In the genomic region with DNA sequence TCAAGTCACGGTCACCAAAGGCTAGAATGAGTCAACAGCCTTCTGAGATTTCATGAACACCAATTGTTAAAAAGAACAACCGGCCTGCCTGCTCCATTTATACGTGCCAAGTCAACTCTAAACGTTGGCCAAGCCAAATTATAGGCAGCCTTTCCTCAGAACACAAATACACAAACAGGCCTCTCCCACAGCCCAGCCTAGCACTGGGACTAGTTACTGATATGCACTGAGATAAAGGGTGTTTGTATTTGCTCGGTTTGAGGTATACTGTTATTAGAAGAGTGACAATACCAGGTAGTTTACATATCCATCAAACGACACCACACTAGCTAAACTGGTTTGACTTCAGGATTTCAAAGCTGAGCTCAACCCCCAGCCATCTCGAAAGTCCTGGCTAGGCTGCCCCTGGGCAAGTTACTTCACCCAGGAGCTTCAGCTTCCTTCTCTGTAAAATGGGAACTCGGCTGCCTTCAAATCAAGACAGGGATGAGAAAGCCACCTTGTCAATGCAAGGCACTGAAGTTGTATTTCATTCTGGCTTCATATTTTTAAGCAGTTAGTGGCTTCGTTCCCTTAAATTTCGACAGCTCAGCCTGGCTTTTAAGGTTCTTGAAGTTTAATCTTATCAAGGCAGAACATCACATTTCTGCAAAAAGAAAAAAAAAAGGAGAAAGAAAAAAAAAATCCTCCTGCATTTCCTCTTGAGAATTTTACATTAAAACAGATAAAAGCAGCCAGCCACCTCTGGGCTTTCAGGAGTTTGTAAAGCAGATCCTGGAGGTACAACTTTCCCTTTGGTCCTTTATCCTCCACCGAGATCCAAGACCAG, we compare ENCODE assay signal across 8 cellular contexts. TPM values are rescaled to one million over a fixed set of nuclear protein-coding genes. Genes with fewer than 3 reads are reported as not detected.
DNase-seq lines count a peak whose midpoint lies in the region; ATAC-seq and TF ChIP-seq lines count a peak whose summit lies in the region.

No MANE protein-coding gene starts in this region.

- TF ChIP-seq RAD21 in liver (IDR thresholded peaks at IDR 0.05): peak; percentile 27 to 39

- H3K9me3 ChIP-seq in HEK293 (ENCODE audit: control insufficient read depth, insufficient read depth, low read depth, low read length) (no peaks in the 10 kb centered on the region), liver (ENCODE audit: control insufficient read depth in 4 of 4, low read length in 3 of 4) (no peaks in the 10 kb centered on the region)

- H3K27ac ChIP-seq in 22Rv1 (peak overlapping the region; percentile 96), HEK293 (ENCODE audit: extremely low read depth, low read depth, low read length) (peak overlapping the region; percentile 99), liver (ENCODE audit: low read depth in 1 of 2, low read length in 2 of 2) (no peak overlapping the region)

- H3K27me3 Mint-ChIP-seq in activated T-helper 17 cell treated with anti-CD3 and anti-CD28 coated beads, Interleukin-2, amount 50 U/mL, for 72 hours: no peaks in the 10 kb centered on the region

- H3K36me3 Mint-ChIP-seq in activated T-helper 17 cell treated with anti-CD3 and anti-CD28 coated beads, Interleukin-2, amount 50 U/mL, for 72 hours (ENCODE audit: low read depth): peaks cover 87% of the 10 kb centered on the region

- peak overlapping the region; percentile 64 for H3K27ac Mint-ChIP-seq in activated T-helper 17 cell treated with anti-CD3 and anti-CD28 coated beads, Interleukin-2, amount 50 U/mL, for 72 hours

- no peaks in the 10 kb centered on the region for H3K9me3 Mint-ChIP-seq in activated T-helper 17 cell treated with anti-CD3 and anti-CD28 coated beads, Interleukin-2, amount 50 U/mL, for 72 hours

- in situ Hi-C loops in GM13977 (cut with MboI; ENCODE audit: low pct_unique_long_range_greater_than_20kb, low sequenced_read_pairs, unreplicated experiment): loop anchor here (25.0 kb wide), 1 partner anchor 356 kb away; no protein-coding TSS in a partner anchor

- peaks cover 50% of the 10 kb centered on the region for H3K4me1 Mint-ChIP-seq in activated T-helper 17 cell treated with anti-CD3 and anti-CD28 coated beads, Interleukin-2, amount 50 U/mL, for 72 hours

- TF ChIP-seq CTCF in 22Rv1 (IDR thresholded peaks at IDR 0.05) (no peak), HEK293 (tag by site-specific recombination; IDR thresholded peaks at IDR 0.05) (no peak), liver (IDR thresholded peaks at IDR 0.05; ENCODE audit: low read depth, low read length, missing input control) (no peak), GM13977 (IDR thresholded peaks at IDR 0.05; ENCODE audit: extremely low read depth, insufficient read depth, missing control alignments) (no peak), GM10266 (IDR thresholded peaks at IDR 0.05; ENCODE audit: control insufficient read depth, insufficient read depth, low read depth, missing control alignments) (no peak)

- H3K36me3 ChIP-seq in HEK293 (ENCODE audit: control insufficient read depth in 2 of 2, insufficient read depth in 1 of 2, low read length in 2 of 2) (peaks cover 28 to 65% of the 10 kb centered on the region in 2 experiments), liver (ENCODE audit: control insufficient read depth in 4 of 4, insufficient read depth in 3 of 4, low read depth in 1 of 4, low read length in 3 of 4) (peaks cover 0 to 10% (median 5%) of the 10 kb centered on the region in 4 donors)

- no peaks in the 10 kb centered on the region for H3K27me3 ChIP-seq in liver (ENCODE audit: control insufficient read depth in 4 of 4, insufficient read depth in 4 of 4, low read length in 3 of 4)

- H3K4me3 ChIP-seq in HEK293 (ENCODE audit: low read depth, low read length): peak overlapping the region; percentile 4; the same call in 1 of the 2 replicates
- no peak overlapping the region for H3K4me3 ChIP-seq in liver (ENCODE audit: low read depth in 1 of 3, low read length in 3 of 3)

- POLR2A ChIA-PET in HEK293 (lab: Yijun Ruan, JAX): interaction anchor here (0.5 to 3.5 kb wide), 3 partner anchors 7 to 45 kb away, joined by 3 to 30 read pairs (median 15); no protein-coding TSS in a partner anchor

- CTCF ChIA-PET in HEK293 (lab: Yijun Ruan, JAX): interaction anchor here (0.6 to 1.5 kb wide), 10 partner anchors 14 to 616 kb away, joined by 3 to 6 read pairs (median 3); no protein-coding TSS in a partner anchor

- DNase-seq in GM13977 (ENCODE audit: low spot score) (no peak), T-helper 9 cell (no peak), dedifferentiated amniotic fluid mesenchymal stem cell (ENCODE audit: extremely low spot score) (no peak), GM10266 (ENCODE audit: extremely low spot score) (no peak)

- peak overlapping the region; percentile 89 for H3K4me3 Mint-ChIP-seq in activated T-helper 17 cell treated with anti-CD3 and anti-CD28 coated beads, Interleukin-2, amount 50 U/mL, for 72 hours

- no peak overlapping the region for H3K9ac ChIP-seq in liver (ENCODE audit: low read depth in 1 of 2, low read length in 2 of 2)

- H3K4me1 ChIP-seq in HEK293 (ENCODE audit: control insufficient read depth, insufficient read depth, low read length) (peaks cover 54% of the 10 kb centered on the region), liver (ENCODE audit: control insufficient read depth in 4 of 4, insufficient read depth in 4 of 4, low read length in 3 of 4) (peaks cover 22 to 60% (median 43%) of the 10 kb centered on the region in 4 donors)

- 51% methylated on average over 11 of the region's 11 CpGs for WGBS in liver

- ATAC-seq in activated T-helper 17 cell treated with anti-CD3 and anti-CD28 coated beads, Interleukin-2, amount 50 U/mL, for 72 hours (replicated peaks): peak; percentile 1

TF ChIP-seq in HEK293, 187 proteins besides CTCF, POLR2A, EP300 and RAD21 (continues in another document):
- no peak for TF ChIP-seq GLI2 (tag by site-specific recombination; IDR thresholded peaks at IDR 0.05; ENCODE audit: borderline replicate concordance, low read depth)
- TF ChIP-seq, protein P1, sequence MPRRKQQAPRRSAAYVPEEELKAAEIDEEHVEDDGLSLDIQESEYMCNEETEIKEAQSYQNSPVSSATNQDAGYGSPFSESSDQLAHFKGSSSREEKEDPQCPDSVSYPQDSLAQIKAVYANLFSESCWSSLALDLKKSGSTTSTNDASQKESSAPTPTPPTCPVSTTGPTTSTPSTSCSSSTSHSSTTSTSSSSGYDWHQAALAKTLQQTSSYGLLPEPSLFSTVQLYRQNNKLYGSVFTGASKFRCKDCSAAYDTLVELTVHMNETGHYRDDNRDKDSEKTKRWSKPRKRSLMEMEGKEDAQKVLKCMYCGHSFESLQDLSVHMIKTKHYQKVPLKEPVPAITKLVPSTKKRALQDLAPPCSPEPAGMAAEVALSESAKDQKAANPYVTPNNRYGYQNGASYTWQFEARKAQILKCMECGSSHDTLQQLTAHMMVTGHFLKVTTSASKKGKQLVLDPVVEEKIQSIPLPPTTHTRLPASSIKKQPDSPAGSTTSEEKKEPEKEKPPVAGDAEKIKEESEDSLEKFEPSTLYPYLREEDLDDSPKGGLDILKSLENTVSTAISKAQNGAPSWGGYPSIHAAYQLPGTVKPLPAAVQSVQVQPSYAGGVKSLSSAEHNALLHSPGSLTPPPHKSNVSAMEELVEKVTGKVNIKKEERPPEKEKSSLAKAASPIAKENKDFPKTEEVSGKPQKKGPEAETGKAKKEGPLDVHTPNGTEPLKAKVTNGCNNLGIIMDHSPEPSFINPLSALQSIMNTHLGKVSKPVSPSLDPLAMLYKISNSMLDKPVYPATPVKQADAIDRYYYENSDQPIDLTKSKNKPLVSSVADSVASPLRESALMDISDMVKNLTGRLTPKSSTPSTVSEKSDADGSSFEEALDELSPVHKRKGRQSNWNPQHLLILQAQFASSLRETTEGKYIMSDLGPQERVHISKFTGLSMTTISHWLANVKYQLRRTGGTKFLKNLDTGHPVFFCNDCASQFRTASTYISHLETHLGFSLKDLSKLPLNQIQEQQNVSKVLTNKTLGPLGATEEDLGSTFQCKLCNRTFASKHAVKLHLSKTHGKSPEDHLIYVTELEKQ (tag by site-specific recombination; IDR thresholded peaks at IDR 0.05; ENCODE audit: borderline replicate concordance): no peak

TF ChIP-seq in liver, 16 proteins besides CTCF, POLR2A, EP300 and RAD21:
- TF ChIP-seq RXRA (IDR thresholded peaks at IDR 0.05) (peak in 1 of 2 donors; percentile 54), YY1 (IDR thresholded peaks at IDR 0.05) (peak; percentile 23), HNF4A (conservative IDR thresholded peaks at IDR 0.05) (peak in 1 of 2 donors; percentile 22)
- TF ChIP-seq, protein P2, sequence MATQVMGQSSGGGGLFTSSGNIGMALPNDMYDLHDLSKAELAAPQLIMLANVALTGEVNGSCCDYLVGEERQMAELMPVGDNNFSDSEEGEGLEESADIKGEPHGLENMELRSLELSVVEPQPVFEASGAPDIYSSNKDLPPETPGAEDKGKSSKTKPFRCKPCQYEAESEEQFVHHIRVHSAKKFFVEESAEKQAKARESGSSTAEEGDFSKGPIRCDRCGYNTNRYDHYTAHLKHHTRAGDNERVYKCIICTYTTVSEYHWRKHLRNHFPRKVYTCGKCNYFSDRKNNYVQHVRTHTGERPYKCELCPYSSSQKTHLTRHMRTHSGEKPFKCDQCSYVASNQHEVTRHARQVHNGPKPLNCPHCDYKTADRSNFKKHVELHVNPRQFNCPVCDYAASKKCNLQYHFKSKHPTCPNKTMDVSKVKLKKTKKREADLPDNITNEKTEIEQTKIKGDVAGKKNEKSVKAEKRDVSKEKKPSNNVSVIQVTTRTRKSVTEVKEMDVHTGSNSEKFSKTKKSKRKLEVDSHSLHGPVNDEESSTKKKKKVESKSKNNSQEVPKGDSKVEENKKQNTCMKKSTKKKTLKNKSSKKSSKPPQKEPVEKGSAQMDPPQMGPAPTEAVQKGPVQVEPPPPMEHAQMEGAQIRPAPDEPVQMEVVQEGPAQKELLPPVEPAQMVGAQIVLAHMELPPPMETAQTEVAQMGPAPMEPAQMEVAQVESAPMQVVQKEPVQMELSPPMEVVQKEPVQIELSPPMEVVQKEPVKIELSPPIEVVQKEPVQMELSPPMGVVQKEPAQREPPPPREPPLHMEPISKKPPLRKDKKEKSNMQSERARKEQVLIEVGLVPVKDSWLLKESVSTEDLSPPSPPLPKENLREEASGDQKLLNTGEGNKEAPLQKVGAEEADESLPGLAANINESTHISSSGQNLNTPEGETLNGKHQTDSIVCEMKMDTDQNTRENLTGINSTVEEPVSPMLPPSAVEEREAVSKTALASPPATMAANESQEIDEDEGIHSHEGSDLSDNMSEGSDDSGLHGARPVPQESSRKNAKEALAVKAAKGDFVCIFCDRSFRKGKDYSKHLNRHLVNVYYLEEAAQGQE (IDR thresholded peaks at IDR 0.05): no peak

RNA-seq across cellular contexts. Expression of a gene that starts 4.0 kb away (rescaled TPM):
- 100 to 1,000 TPM in 1 of 2 donors, 10 to 100 TPM in 1; 94.9 to 131 TPM for total RNA-seq in activated T-helper 17 cell treated with anti-CD3 and anti-CD28 coated beads, Interleukin-2, amount 50 U/mL, for 72 hours
- total RNA-seq in liver: 10 to 100 TPM in 1 of 2 donors, 1 to 10 TPM in 1; 8.5 to 13.7 TPM
- 1 to 10 TPM; 1.2 to 8.5 TPM for polyA plus RNA-seq in liver

Comparison
In these comparisons a context has a peak if more than half of its experiments do, and no peak if none do; other contexts are left out.
1. H3K27ac ChIP-seq: peak in 22Rv1 (single experiment) and HEK293 (single experiment); none in liver (0 of 2).
2. RNA of a gene that starts 4.0 kb away (total RNA-seq): 94.9 to 131 TPM in activated T-helper 17 cell treated with anti-CD3 and anti-CD28 coated beads, Interleukin-2, amount 50 U/mL, for 72 hours; 8.5 to 13.7 TPM in liver; every median in the first group is over 4 times any median in the second.